In genomic region chr4:2419814-2420213, GRCh38 we compare ENCODE assay signal across 14 cellular contexts. TPM values are rescaled to one million over a fixed set of nuclear protein-coding genes. Genes with fewer than 3 reads are reported as not detected.
DNase-seq lines count a peak whose midpoint lies in the region; ATAC-seq and TF ChIP-seq lines count a peak whose summit lies in the region.
"Had no signal": no experiment of that assay in that cellular context is flagged by ENCODE, and none has a peak within 500 bp of the region (broad histone marks: within the 10 kb centered on the region; RNA-seq: fewer than 3 reads in every experiment).

No MANE protein-coding gene starts in this region.

- DNase-seq in CD1c-positive myeloid dendritic cell (ENCODE audit: extremely low spot score) (peak; percentile 73), pons (ENCODE audit: low spot score) (no peak), vagina (ENCODE audit: extremely low spot score in 2 of 2) (no peak), psoas muscle (no peak)
- DNase-seq in CD8-positive, alpha-beta T cell = no peak
- DNase-seq in naive thymus-derived CD4-positive, alpha-beta T cell = no peak
- DNase-seq: foreskin keratinocyte, GDM1, H9, NCI-H1048 had no signal

- no peaks in the 10 kb centered on the region for H3K36me3 ChIP-seq in CD8-positive, alpha-beta T cell (ENCODE audit: insufficient read depth, low read length)
- no peaks in the 10 kb centered on the region for H3K36me3 ChIP-seq in naive thymus-derived CD4-positive, alpha-beta T cell (ENCODE audit: control insufficient read depth in 2 of 3, insufficient read depth in 3 of 3, low read length in 3 of 3)
- H3K36me3 ChIP-seq in vagina (no peaks in the 10 kb centered on the region), psoas muscle (ENCODE audit: insufficient read depth in 1 of 2, low read depth in 1 of 2) (no peaks in the 10 kb centered on the region)
- H3K36me3 ChIP-seq: ascending aorta had no signal

- peaks cover 35% of the 10 kb centered on the region for H3K4me1 Mint-ChIP-seq in CD8-positive, alpha-beta T cell (ENCODE audit: low read depth)
- peaks cover 19% of the 10 kb centered on the region for H3K4me1 Mint-ChIP-seq in activated T-helper 17 cell treated with anti-CD3 and anti-CD28 coated beads, Interleukin-2, amount 50 U/mL, for 72 hours
- peaks cover 24 to 37% (median 31%) of the 10 kb centered on the region in 7 donors for H3K4me1 Mint-ChIP-seq in naive thymus-derived CD4-positive, alpha-beta T cell

- no peak for TF ChIP-seq POLR2A in vagina (IDR thresholded peaks at IDR 0.05)

- peaks cover 10% of the 10 kb centered on the region for H3K27me3 ChIP-seq in CD8-positive, alpha-beta T cell (ENCODE audit: insufficient read depth, low read length)
- H3K27me3 ChIP-seq in naive thymus-derived CD4-positive, alpha-beta T cell (ENCODE audit: control insufficient read depth in 2 of 2, insufficient read depth in 2 of 2, low read length in 2 of 2) = no peaks in the 10 kb centered on the region
- H3K27me3 ChIP-seq in vagina = no peaks in the 10 kb centered on the region
- no peaks in the 10 kb centered on the region for H3K27me3 ChIP-seq in psoas muscle (ENCODE audit: insufficient read depth in 3 of 3, low read length in 2 of 3)
- H3K27me3 ChIP-seq: ascending aorta had no signal

- no peaks in the 10 kb centered on the region for H3K9me3 Mint-ChIP-seq in CD8-positive, alpha-beta T cell
- no peaks in the 10 kb centered on the region for H3K9me3 Mint-ChIP-seq in activated T-helper 17 cell treated with anti-CD3 and anti-CD28 coated beads, Interleukin-2, amount 50 U/mL, for 72 hours
- H3K9me3 Mint-ChIP-seq in naive thymus-derived CD4-positive, alpha-beta T cell = peaks cover 0 to 4% (median 0%) of the 10 kb centered on the region in 11 donors

- no peaks in the 10 kb centered on the region for H3K9me3 ChIP-seq in CD8-positive, alpha-beta T cell (ENCODE audit: low read length)
- H3K9me3 ChIP-seq in naive thymus-derived CD4-positive, alpha-beta T cell (ENCODE audit: control insufficient read depth in 2 of 3, low read length in 3 of 3) = no peaks in the 10 kb centered on the region
- H3K9me3 ChIP-seq in vagina (no peaks in the 10 kb centered on the region), psoas muscle (no peaks in the 10 kb centered on the region)
- H3K9me3 ChIP-seq: ascending aorta had no signal

- no peak overlapping the region for H3K27ac ChIP-seq in CD8-positive, alpha-beta T cell (ENCODE audit: low read depth, low read length)
- H3K27ac ChIP-seq in naive thymus-derived CD4-positive, alpha-beta T cell (ENCODE audit: low read depth, low read length) = no peak overlapping the region
- H3K27ac ChIP-seq in vagina (no peak overlapping the region), psoas muscle (no peak overlapping the region)
- H3K27ac ChIP-seq: ascending aorta, foreskin keratinocyte had no signal

- intact Hi-C loops in CD8-positive, alpha-beta T cell (cut with DNase I, micrococcal nuclease) = loop anchor here (1.0 to 5.0 kb wide), 6 partner anchors 49 to 548 kb away; partner anchors contain the start of genes GRK4 (in 1 of the 2), MXD4 (in 1 of the 2), NOP14 (in 1 of the 2) and NSD2 (in 1 of the 2)
- intact Hi-C loops in naive thymus-derived CD4-positive, alpha-beta T cell (cut with micrococcal nuclease) = loop anchor here (2.0 to 10.0 kb wide), 11 partner anchors 17 to 1485 kb away; partner anchors contain the start of genes HTT (in 2 of the 2), HTT-AS (in 2 of the 2), GAK (in 1 of the 2) and GRK4 (in 1 of the 2)
- intact Hi-C loops in vagina (cut with DNase I) (loop anchor here (5.0 to 10.0 kb wide), 2 partner anchors 155 to 178 kb away; partner anchors contain the start of genes HAUS3, MXD4 and POLN), psoas muscle (cut with DNase I) (loop anchor here in 1 of 2 donors (5.0 kb wide), 1 partner anchor 178 kb away; the partner anchor contains the start of genes HAUS3 and POLN)

- H3K4me3 ChIP-seq in CD8-positive, alpha-beta T cell (ENCODE audit: low read depth, low read length) = no peak overlapping the region
- H3K4me3 ChIP-seq in naive thymus-derived CD4-positive, alpha-beta T cell (ENCODE audit: low read length) = no peak overlapping the region
- no peak overlapping the region for H3K4me3 ChIP-seq in vagina
- no peak overlapping the region for H3K4me3 ChIP-seq in psoas muscle

- CTCF ChIA-PET in CD8-positive, alpha-beta T cell (lab: Charles Lee) = interaction anchor here (1.0 to 3.4 kb wide), 6 partner anchors 46 to 202 kb away, joined by 3 to 13 read pairs (median 4); no protein-coding TSS in a partner anchor
- CTCF ChIA-PET in naive thymus-derived CD4-positive, alpha-beta T cell (lab: Charles Lee) = interaction anchor here (0.7 kb wide), 1 partner anchor 692 kb away, joined by 3 read pairs; no protein-coding TSS in a partner anchor

- peaks cover 17% of the 10 kb centered on the region for H3K27me3 Mint-ChIP-seq in CD8-positive, alpha-beta T cell (ENCODE audit: low read depth)
- H3K27me3 Mint-ChIP-seq in activated T-helper 17 cell treated with anti-CD3 and anti-CD28 coated beads, Interleukin-2, amount 50 U/mL, for 72 hours = no peaks in the 10 kb centered on the region
- H3K27me3 Mint-ChIP-seq in naive thymus-derived CD4-positive, alpha-beta T cell = peaks cover 8 to 67% (median 16%) of the 10 kb centered on the region in 5 donors

- POLR2A ChIA-PET in CD8-positive, alpha-beta T cell (lab: Charles Lee) = interaction anchor here (1.0 kb wide), 1 partner anchor 158 kb away, joined by 6 read pairs; the partner anchor contains the start of gene MXD4
- POLR2A ChIA-PET in naive thymus-derived CD4-positive, alpha-beta T cell (lab: Charles Lee) = interaction anchor here (1.0 to 2.9 kb wide), 3 partner anchors 49 to 178 kb away, joined by 4 to 11 read pairs (median 4); partner anchors contain the start of genes HAUS3, POLN and RNF4

- peaks cover 34% of the 10 kb centered on the region for H3K4me1 ChIP-seq in CD8-positive, alpha-beta T cell (ENCODE audit: insufficient read depth, low read length)
- peaks cover 15 to 21% of the 10 kb centered on the region in 2 donors for H3K4me1 ChIP-seq in naive thymus-derived CD4-positive, alpha-beta T cell (ENCODE audit: control insufficient read depth in 2 of 2, insufficient read depth in 2 of 2, low read length in 2 of 2)
- peaks cover 34% of the 10 kb centered on the region for H3K4me1 ChIP-seq in vagina
- peaks cover 16% of the 10 kb centered on the region for H3K4me1 ChIP-seq in psoas muscle

- 50 to 59% (median 52%) methylated on average over 9 of the region's 9 CpGs for WGBS in psoas muscle, 3 donors

- peak overlapping the region; percentile 84 for H3K4me3 Mint-ChIP-seq in CD8-positive, alpha-beta T cell
- H3K4me3 Mint-ChIP-seq in activated T-helper 17 cell treated with anti-CD3 and anti-CD28 coated beads, Interleukin-2, amount 50 U/mL, for 72 hours = peak overlapping the region; percentile 76
- peak overlapping the region; percentile 58 to 98 (median 90) for H3K4me3 Mint-ChIP-seq in naive thymus-derived CD4-positive, alpha-beta T cell

- peaks cover 3% of the 10 kb centered on the region for H3K36me3 Mint-ChIP-seq in CD8-positive, alpha-beta T cell
- peaks cover 9% of the 10 kb centered on the region for H3K36me3 Mint-ChIP-seq in activated T-helper 17 cell treated with anti-CD3 and anti-CD28 coated beads, Interleukin-2, amount 50 U/mL, for 72 hours (ENCODE audit: low read depth)
- H3K36me3 Mint-ChIP-seq in naive thymus-derived CD4-positive, alpha-beta T cell = peaks cover 0 to 3% (median 0%) of the 10 kb centered on the region in 5 donors

- no peak for ATAC-seq in CD8-positive, alpha-beta T cell
- no peak for ATAC-seq in activated T-helper 17 cell treated with anti-CD3 and anti-CD28 coated beads, Interleukin-2, amount 50 U/mL, for 72 hours (replicated peaks)
- no peak for ATAC-seq in naive thymus-derived CD4-positive, alpha-beta T cell
- no peak for ATAC-seq in psoas muscle
- ATAC-seq: right cardiac atrium had no signal

- no peak for TF ChIP-seq CTCF in CD8-positive, alpha-beta T cell (IDR thresholded peaks at IDR 0.05)
- TF ChIP-seq CTCF in vagina (IDR thresholded peaks at IDR 0.05) (no peak), psoas muscle (IDR thresholded peaks at IDR 0.05) (no peak)

- H3K27ac Mint-ChIP-seq in CD8-positive, alpha-beta T cell = peak overlapping the region; percentile 94
- peak overlapping the region; percentile 23 for H3K27ac Mint-ChIP-seq in activated T-helper 17 cell treated with anti-CD3 and anti-CD28 coated beads, Interleukin-2, amount 50 U/mL, for 72 hours
- H3K27ac Mint-ChIP-seq in naive thymus-derived CD4-positive, alpha-beta T cell = peak overlapping the region in 8 of 9 donors; percentile 24 to 93 (median 72)

RNA-seq across cellular contexts. Expression of gene CFAP99, which starts 1.1 kb away (rescaled TPM):
- under 1 TPM; 0.22 to 0.36 TPM for total RNA-seq in CD8-positive, alpha-beta T cell
- under 1 TPM; 0.11 to 0.26 TPM for total RNA-seq in activated T-helper 17 cell treated with anti-CD3 and anti-CD28 coated beads, Interleukin-2, amount 50 U/mL, for 72 hours
- under 1 TPM in 2 of 5 experiments, not detected in 3; 0.12 to 0.27 TPM for total RNA-seq in naive thymus-derived CD4-positive, alpha-beta T cell
- not detected for polyA plus RNA-seq in naive thymus-derived CD4-positive, alpha-beta T cell
- not detected for total RNA-seq in vagina
- not detected for total RNA-seq in psoas muscle
- under 1 TPM in 2 of 3 donors, not detected in 1; 0.03 TPM for polyA plus RNA-seq in psoas muscle
- total RNA-seq: ascending aorta; foreskin keratinocyte; right cardiac atrium; T-helper 2 cell treated with Interferon-gamma antibody and Interleukin-4, amounts not matched to agents 100 ng/mL and 5 ng/mL, for 36 hours had no signal
- polyA plus RNA-seq: foreskin keratinocyte, right cardiac atrium had no signal

RNA-seq across cellular contexts. Expression of gene ZFYVE28, which starts 1.4 kb away (rescaled TPM):
- total RNA-seq in CD8-positive, alpha-beta T cell = 10 to 100 TPM; 16.5 to 20.2 TPM
- total RNA-seq in activated T-helper 17 cell treated with anti-CD3 and anti-CD28 coated beads, Interleukin-2, amount 50 U/mL, for 72 hours = 10 to 100 TPM; 36.3 to 42.7 TPM
- total RNA-seq in naive thymus-derived CD4-positive, alpha-beta T cell = 10 to 100 TPM; 15.2 to 26.5 (median 16.1) TPM
- polyA plus RNA-seq in naive thymus-derived CD4-positive, alpha-beta T cell = 1 to 10 TPM; 6.1 to 7.4 TPM
- total RNA-seq in vagina (11.3 TPM), psoas muscle (1 to 10 TPM; 3.4 to 7.7 (median 5.0) TPM)
- 1 to 10 TPM; 1.7 to 2.9 (median 2.1) TPM for polyA plus RNA-seq in psoas muscle

RNA-seq across cellular contexts. Expression of gene RNF4, which starts 49.1 kb away (rescaled TPM):
- total RNA-seq in CD8-positive, alpha-beta T cell = 100 to 1,000 TPM; 130 to 134 TPM
- total RNA-seq in activated T-helper 17 cell treated with anti-CD3 and anti-CD28 coated beads, Interleukin-2, amount 50 U/mL, for 72 hours = 10 to 100 TPM; 90.8 to 97.1 TPM
- total RNA-seq in naive thymus-derived CD4-positive, alpha-beta T cell = 100 to 1,000 TPM in 1 of 5 experiments, 10 to 100 TPM in 4; 80.7 to 101 (median 91.8) TPM
- 10 to 100 TPM; 69.4 to 96.8 TPM for polyA plus RNA-seq in naive thymus-derived CD4-positive, alpha-beta T cell
- total RNA-seq in vagina (30.2 TPM), psoas muscle (10 to 100 TPM; 20.1 to 37.7 (median 31.3) TPM)
- polyA plus RNA-seq in psoas muscle = 10 to 100 TPM; 18.1 to 50.2 (median 30.7) TPM

Comparison
In these comparisons a context has a peak if more than half of its experiments do, and no peak if none do; other contexts are left out.
1. H3K27ac Mint-ChIP-seq: peak in every context shown above with its lines; median percentile 94 in CD8-positive, alpha-beta T cell; 72 in naive thymus-derived CD4-positive, alpha-beta T cell; 23 in activated T-helper 17 cell treated with anti-CD3 and anti-CD28 coated beads, Interleukin-2, amount 50 U/mL, for 72 hours.